Comparison of ENCODE assay signal across 1 cellular context in the genomic region with DNA sequence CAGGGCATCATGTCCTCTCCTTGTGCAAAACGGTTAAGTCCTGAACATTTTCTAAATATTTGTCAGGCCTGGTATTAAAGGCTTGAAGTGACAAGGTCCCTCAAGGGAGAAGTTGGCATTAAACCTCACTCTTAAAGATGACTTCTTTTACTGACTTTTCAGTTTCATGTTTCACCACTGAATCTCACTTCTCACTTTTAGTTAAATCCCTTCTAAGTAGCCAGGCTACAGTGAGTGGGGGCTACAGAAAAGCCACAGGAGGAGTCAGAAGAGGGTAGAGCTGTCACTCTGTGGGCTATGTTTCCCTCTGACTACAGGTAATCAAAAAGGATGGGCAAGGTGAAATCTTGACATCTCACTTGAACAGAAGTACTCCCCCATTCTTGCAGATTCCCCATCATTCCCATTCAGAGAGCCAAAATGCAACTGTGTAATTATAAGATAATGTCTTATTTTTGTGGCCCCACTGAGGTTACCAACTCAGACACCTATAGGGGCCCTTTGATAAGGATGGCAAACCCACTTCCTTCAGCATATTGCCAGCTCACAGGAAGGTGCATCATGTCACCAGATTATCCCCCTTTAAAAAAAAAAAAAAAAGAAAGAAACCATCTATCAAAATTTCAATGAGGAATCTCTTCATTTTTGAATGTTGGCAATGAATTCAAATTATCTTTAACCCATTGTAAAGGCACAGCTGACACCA.
TF ChIP-seq lines count a peak whose summit lies in the region.

No MANE protein-coding gene starts in this region.

TF ChIP-seq in GM12878, 131 proteins besides CTCF, POLR2A, EP300 and RAD21 (continued from another document):
- TF ChIP-seq, protein P1, sequence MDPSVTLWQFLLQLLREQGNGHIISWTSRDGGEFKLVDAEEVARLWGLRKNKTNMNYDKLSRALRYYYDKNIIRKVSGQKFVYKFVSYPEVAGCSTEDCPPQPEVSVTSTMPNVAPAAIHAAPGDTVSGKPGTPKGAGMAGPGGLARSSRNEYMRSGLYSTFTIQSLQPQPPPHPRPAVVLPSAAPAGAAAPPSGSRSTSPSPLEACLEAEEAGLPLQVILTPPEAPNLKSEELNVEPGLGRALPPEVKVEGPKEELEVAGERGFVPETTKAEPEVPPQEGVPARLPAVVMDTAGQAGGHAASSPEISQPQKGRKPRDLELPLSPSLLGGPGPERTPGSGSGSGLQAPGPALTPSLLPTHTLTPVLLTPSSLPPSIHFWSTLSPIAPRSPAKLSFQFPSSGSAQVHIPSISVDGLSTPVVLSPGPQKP (IDR thresholded peaks at IDR 0.05; ENCODE audit: low read depth, low read length): no peak
- 0 out of 2 replicates have a peak, but pooled peaks have one; percentile 24 for TF ChIP-seq CBFB (IDR thresholded peaks at IDR 0.05; ENCODE audit: low read depth)
- TF ChIP-seq, protein P2, sequence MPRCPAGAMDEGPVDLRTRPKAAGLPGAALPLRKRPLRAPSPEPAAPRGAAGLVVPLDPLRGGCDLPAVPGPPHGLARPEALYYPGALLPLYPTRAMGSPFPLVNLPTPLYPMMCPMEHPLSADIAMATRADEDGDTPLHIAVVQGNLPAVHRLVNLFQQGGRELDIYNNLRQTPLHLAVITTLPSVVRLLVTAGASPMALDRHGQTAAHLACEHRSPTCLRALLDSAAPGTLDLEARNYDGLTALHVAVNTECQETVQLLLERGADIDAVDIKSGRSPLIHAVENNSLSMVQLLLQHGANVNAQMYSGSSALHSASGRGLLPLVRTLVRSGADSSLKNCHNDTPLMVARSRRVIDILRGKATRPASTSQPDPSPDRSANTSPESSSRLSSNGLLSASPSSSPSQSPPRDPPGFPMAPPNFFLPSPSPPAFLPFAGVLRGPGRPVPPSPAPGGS (IDR thresholded peaks at IDR 0.05; ENCODE audit: borderline replicate concordance, insufficient read depth, low read depth, low read length, poor library complexity, severe bottlenecking): no peak
- TF ChIP-seq WRNIP1 (IDR thresholded peaks at IDR 0.05; ENCODE audit: borderline replicate concordance, low read depth, low read length): no peak
- no peak for TF ChIP-seq MTA3 (IDR thresholded peaks at IDR 0.05; ENCODE audit: borderline replicate concordance, low read length)
- TF ChIP-seq BHLHE40 (IDR thresholded peaks at IDR 0.05; ENCODE audit: borderline replicate concordance in 1 of 2, low read depth in 2 of 2, low read length in 1 of 2): peak in 1 of 2 experiments; percentile 15; a peak in 1 of 4 replicates
